26 cellular contexts compared by ENCODE assay signal in genomic region chr4:148852092-148852699, GRCh38.
DNase-seq lines count a peak whose midpoint lies in the region; ATAC-seq, FAIRE-seq and TF ChIP-seq lines count a peak whose summit lies in the region.
"Had no signal": no experiment of that assay in that cellular context is flagged by ENCODE, and none has a peak within 500 bp of the region (broad histone marks: within the 10 kb centered on the region; RNA-seq: fewer than 3 reads in every experiment).

No MANE protein-coding gene starts in this region.

- H3K36me3 ChIP-seq in right atrium auricular region (no peaks in the 10 kb centered on the region), GM12878 (ENCODE audit: control insufficient read depth in 2 of 2, insufficient read depth in 2 of 2, low read length in 1 of 2) (no peaks in the 10 kb centered on the region), transverse colon (no peaks in the 10 kb centered on the region)
- H3K36me3 ChIP-seq: adrenal gland, BLaER1, right lobe of liver, upper lobe of right lung had no signal

- TF ChIP-seq EP300 in GM12878 (IDR thresholded peaks at IDR 0.05; ENCODE audit: borderline replicate concordance in 1 of 2, control insufficient read depth in 1 of 2, low read depth in 2 of 2, low read length in 2 of 2) (no peak), transverse colon (IDR thresholded peaks at IDR 0.05; ENCODE audit: low read depth) (no peak)

- no peaks in the 10 kb centered on the region for H3K79me2 ChIP-seq in GM12878 (ENCODE audit: control insufficient read depth, insufficient read depth, low read length)

- no peak for FAIRE-seq in GM12878 (lab: Jason Lieb, UNC)
- FAIRE-seq: frontal cortex, K562 had no signal

- no peak overlapping the region for H3K9ac ChIP-seq in GM12878 (ENCODE audit: control insufficient read depth, insufficient read depth, low read length)
- H3K9ac ChIP-seq: BLaER1 had no signal

- ATAC-seq in Right ventricle myocardium superior (ENCODE audit: poor library complexity), result peak; percentile 53
- ATAC-seq in GM12878, result no peak
- peak; percentile 28 for ATAC-seq in foreskin keratinocyte
- ATAC-seq in HG02852 (IDR thresholded peaks at IDR 0.05; ENCODE audit: unreplicated experiment), result no peak
- ATAC-seq: activated CD8-positive, alpha-beta T cell treated with anti-CD3 and anti-CD28 coated beads for 36 hours; K562; upper lobe of right lung had no signal

- TF ChIP-seq CTCF in right atrium auricular region (IDR thresholded peaks at IDR 0.05) (peak in 1 of 2 donors; percentile 41), GM12878 (IDR thresholded peaks at IDR 0.05 in 2 of 3, conservative IDR thresholded peaks at IDR 0.05 in 1 of 3; ENCODE audit: control insufficient read depth in 2 of 3, extremely low read depth in 1 of 3, insufficient read depth in 1 of 3, low read depth in 3 of 3, low read length in 3 of 3) (no peak), foreskin keratinocyte (conservative IDR thresholded peaks at IDR 0.05) (peak; percentile 36), transverse colon (IDR thresholded peaks at IDR 0.05) (no peak)

- WGBS in GM12878 (ENCODE audit: insufficient coverage, insufficient replicate concordance, low lambda C conversion rate, missing lambda C conversion rate), result 0% methylated on average over 3 of the region's 3 CpGs
- 20 to 55% methylated on average over 3 of the region's 3 CpGs for WGBS in transverse colon (ENCODE audit: low coverage in 1 of 2), 2 donors

- H4K20me1 ChIP-seq in GM12878 (ENCODE audit: control insufficient read depth, insufficient read depth), result no peaks in the 10 kb centered on the region
- H4K20me1 ChIP-seq: BLaER1 had no signal

- intact Hi-C loops in Right ventricle myocardium superior (cut with DNase I), result no loop called here
- intact Hi-C loops in GM12878 (cut with micrococcal nuclease; ENCODE audit: unreplicated experiment), result no loop called here
- intact Hi-C loops in transverse colon (cut with DNase I; ENCODE audit: low total_unique reads), result no loop called here

- no TSS peak for BruUV-seq in GM12878 (replicated peaks; lab: Mats Ljungman, UMichigan)

- POLR2A ChIA-PET in GM12878 (lab: Charles Lee), result no interaction called here

- 0 out of 2 replicates have a peak, but pooled peaks have one; percentile 2 for TF ChIP-seq RAD21 in GM12878 (IDR thresholded peaks at IDR 0.05; ENCODE audit: insufficient read depth, low read depth, low read length)

- H3K4me1 ChIP-seq in right atrium auricular region (no peaks in the 10 kb centered on the region), GM12878 (ENCODE audit: control insufficient read depth, insufficient read depth, low read length) (no peaks in the 10 kb centered on the region), foreskin keratinocyte (peaks cover 4% of the 10 kb centered on the region), transverse colon (peaks cover 2 to 60% (median 35%) of the 10 kb centered on the region in 4 donors)
- H3K4me1 ChIP-seq: adrenal gland, BLaER1, upper lobe of right lung had no signal

- no peak overlapping the region for H2AFZ ChIP-seq in GM12878 (ENCODE audit: control insufficient read depth, low read depth, low read length)

- in situ Hi-C loops in GM12878 (cut with MboI), result no loop called here
- in situ Hi-C loops in transverse colon (cut with MboI; ENCODE audit: low pct_ligation_motif_present in 1 of 4, low pct_unique_long_range_greater_than_20kb in 1 of 4, low sequenced_read_pairs in 3 of 4), result no loop called here

- H3K9me3 ChIP-seq in right atrium auricular region, result no peaks in the 10 kb centered on the region
- H3K9me3 ChIP-seq in GM12878 (replicated peaks; ENCODE audit: control insufficient read depth, insufficient read depth, low read length), result no peaks in the 10 kb centered on the region
- no peaks in the 10 kb centered on the region for H3K9me3 ChIP-seq in transverse colon
- H3K9me3 ChIP-seq: adrenal gland, right lobe of liver, upper lobe of right lung had no signal

- TF ChIP-seq POLR2A in GM12878 (IDR thresholded peaks at IDR 0.05; ENCODE audit: low read depth, low read length), result no peak
- no peak for TF ChIP-seq POLR2A in transverse colon (IDR thresholded peaks at IDR 0.05)

- H3K27ac ChIP-seq in right atrium auricular region (no peak overlapping the region), GM12878 (ENCODE audit: control insufficient read depth, insufficient read depth) (no peak overlapping the region), foreskin keratinocyte (no peak overlapping the region), transverse colon (peak overlapping the region in 3 of 4 donors; percentile 82 to 84 (median 83))
- H3K27ac ChIP-seq: adrenal gland, BLaER1, epithelial cell of prostate, right lobe of liver, upper lobe of right lung had no signal

- RAD21 ChIA-PET in GM12878 (lab: Charles Lee; ENCODE audit: unreplicated experiment), result no interaction called here

- DNase-seq in Right ventricle myocardium superior (no peak), right atrium auricular region (ENCODE audit: low spot score) (no peak), GM12878 (ENCODE audit: low read depth, low spot score) (no peak), foreskin keratinocyte (no peak), transverse colon (no peak), NCI-H2227 (lab: John Stamatoyannopoulos, UW; ENCODE audit: unreplicated experiment) (no peak), NCI-H1436 treated with DMSO at 0.1 percent for 48 hours (lab: John Stamatoyannopoulos, UW) (no peak)
- DNase-seq: activated CD8-positive, alpha-beta T cell treated with anti-CD3 and anti-CD28 coated beads for 36 hours; activated gamma-delta T cell treated with Interleukin-2 at 50 U/mL for 16 hours; adrenal gland; COR-L47; naive B cell; NCI-H146; NCI-H2171 treated with DMSO at 0.1 percent for 48 hours; NCI-H526 treated with DMSO at 0.1 percent for 48 hours; right lobe of liver; SHP77; stimulated activated CD4-positive, alpha-beta T cell treated with anti-CD3 and anti-CD28 coated beads, Interleukin-15, amount 100 ng/mL, for 24 hours; SW 1271; upper lobe of right lung had no signal

- CTCF ChIA-PET in GM12878 (lab: Yijun Ruan, JAX), result no interaction called here

- SMC1A ChIA-PET in GM12878 (lab: Charles Lee; ENCODE audit: uncharacterized antibody, unreplicated experiment), result no interaction called here

- no peak overlapping the region for H3K4me2 ChIP-seq in GM12878 (ENCODE audit: control insufficient read depth, insufficient read depth)
- H3K4me2 ChIP-seq: BLaER1 had no signal

- H3K4me3 ChIP-seq in right atrium auricular region (no peak overlapping the region), GM12878 (no peak overlapping the region), transverse colon (no peak overlapping the region)
- H3K4me3 ChIP-seq: adrenal gland, BLaER1, K562, lung, right lobe of liver, upper lobe of right lung had no signal

- H3K27me3 ChIP-seq in right atrium auricular region (no peaks in the 10 kb centered on the region), GM12878 (replicated peaks in 1 of 2; ENCODE audit: control insufficient read depth in 2 of 2, insufficient read depth in 2 of 2, low read length in 1 of 2) (no peaks in the 10 kb centered on the region), foreskin keratinocyte (no peaks in the 10 kb centered on the region), transverse colon (no peaks in the 10 kb centered on the region)
- H3K27me3 ChIP-seq: adrenal gland, BLaER1, right lobe of liver, upper lobe of right lung had no signal

TF ChIP-seq in GM12878, 131 proteins besides CTCF, POLR2A, EP300 and RAD21 (continues in another document):
- no peak for TF ChIP-seq TARDBP (IDR thresholded peaks at IDR 0.05; ENCODE audit: borderline replicate concordance)
- no peak for TF ChIP-seq KDM1A (IDR thresholded peaks at IDR 0.05; ENCODE audit: borderline replicate concordance)
- no peak for TF ChIP-seq ZNF622 (IDR thresholded peaks at IDR 0.05)
- no peak for TF ChIP-seq SMAD1 (IDR thresholded peaks at IDR 0.05; ENCODE audit: low read depth, partially characterized antibody)
- TF ChIP-seq ZNF592 (IDR thresholded peaks at IDR 0.05), result no peak
- no peak for TF ChIP-seq GABPA (IDR thresholded peaks at IDR 0.05; ENCODE audit: low read depth)

Comparison
In these comparisons a context has a peak if more than half of its experiments do, and no peak if none do; other contexts are left out.
1. ATAC-seq: peak in Right ventricle myocardium superior (single experiment) and foreskin keratinocyte (single experiment); none in GM12878 (single experiment) and HG02852 (single experiment).
2. H3K27ac ChIP-seq: peak in transverse colon (3 of 4); none in right atrium auricular region (0 of 2), GM12878 (single experiment) and foreskin keratinocyte (single experiment).